9 cellular contexts compared by ENCODE assay signal in the genomic region with DNA sequence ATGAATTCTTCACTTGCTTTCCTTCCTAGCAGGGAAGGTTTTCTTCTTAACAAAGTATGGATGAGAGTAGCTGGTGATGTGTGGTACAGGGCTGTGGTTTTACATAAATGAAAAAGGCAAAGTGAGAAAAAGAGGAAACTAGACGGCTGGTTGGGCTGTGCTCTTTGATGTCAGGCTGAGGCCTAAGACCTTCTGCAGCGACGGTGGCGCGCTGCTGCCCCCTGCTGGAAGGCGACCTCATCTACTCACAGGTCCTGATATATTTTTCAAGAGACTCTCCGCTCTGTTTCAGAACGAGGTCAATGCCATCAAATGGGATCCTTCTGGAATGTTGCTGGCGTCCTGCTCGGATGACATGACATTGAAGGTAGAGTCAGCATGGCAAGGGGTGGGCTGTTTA.
DNase-seq lines count a peak whose midpoint lies in the region; ATAC-seq, FAIRE-seq and TF ChIP-seq lines count a peak whose summit lies in the region.
"Had no signal": no experiment of that assay in that cellular context is flagged by ENCODE, and none has a peak within 500 bp of the region (broad histone marks: within the 10 kb centered on the region; RNA-seq: fewer than 3 reads in every experiment).

No MANE protein-coding gene starts in this region.

- no peaks in the 10 kb centered on the region for H3K36me3 ChIP-seq in HepG2 (replicated peaks in 1 of 2; ENCODE audit: control insufficient read depth in 1 of 2, insufficient read depth in 2 of 2, low read length in 2 of 2)
- H3K36me3 ChIP-seq: suprapubic skin had no signal

- peak; percentile 51 for FAIRE-seq in HepG2 (lab: Jason Lieb, UNC)

- TF ChIP-seq RAD21 in HepG2 (CRISPR knock-in tag; IDR thresholded peaks at IDR 0.05): peak; percentile 63

- H3K27ac Mint-ChIP-seq in activated T-helper 1 cell treated with anti-CD3 and anti-CD28 coated beads, Interleukin-12 subunit alpha, Interleukin-12 subunit beta, Interleukin-2, Interleukin-4 antibody, amounts not matched to agents 30 ng/mL and 10 ng/mL and 1 ng/mL, durations not matched to agents 14 hours and 24 hours and 36 hours: no peak overlapping the region

- no peaks in the 10 kb centered on the region for H4K20me1 ChIP-seq in HepG2 (ENCODE audit: insufficient read depth, low read length)

- H3K4me3 Mint-ChIP-seq in activated T-helper 1 cell treated with anti-CD3 and anti-CD28 coated beads, Interleukin-12 subunit alpha, Interleukin-12 subunit beta, Interleukin-2, Interleukin-4 antibody, amounts not matched to agents 30 ng/mL and 10 ng/mL and 1 ng/mL, durations not matched to agents 14 hours and 24 hours and 36 hours: no peak overlapping the region

- H3K9me3 Mint-ChIP-seq in activated T-helper 1 cell treated with anti-CD3 and anti-CD28 coated beads, Interleukin-12 subunit alpha, Interleukin-12 subunit beta, Interleukin-2, Interleukin-4 antibody, amounts not matched to agents 30 ng/mL and 10 ng/mL and 1 ng/mL, durations not matched to agents 14 hours and 24 hours and 36 hours: no peaks in the 10 kb centered on the region

- BruUV-seq in HepG2 (replicated peaks; lab: Mats Ljungman, UMichigan): no TSS peak

- ATAC-seq in GM19372 (IDR thresholded peaks at IDR 0.05; ENCODE audit: low read depth, unreplicated experiment): peak; percentile 97
- ATAC-seq in HepG2: peak; percentile 93

- H3K4me1 Mint-ChIP-seq in activated T-helper 1 cell treated with anti-CD3 and anti-CD28 coated beads, Interleukin-12 subunit alpha, Interleukin-12 subunit beta, Interleukin-2, Interleukin-4 antibody, amounts not matched to agents 30 ng/mL and 10 ng/mL and 1 ng/mL, durations not matched to agents 14 hours and 24 hours and 36 hours (ENCODE audit: low read depth): peaks cover 7% of the 10 kb centered on the region

- TF ChIP-seq CTCF in LNCAP (IDR thresholded peaks at IDR 0.05) (peak; percentile 56; the same call in 1 of the 2 replicates), HepG2 (CRISPR knock-in tag; IDR thresholded peaks at IDR 0.05) (peak; percentile 78)

- in situ Hi-C loops in HepG2 (cut with HindIII; ENCODE audit: extremely low pct_ligation_motif_present, low pct_unique_long_range_greater_than_20kb): loop anchor here (5.0 kb wide), 1 partner anchor 118 kb away; no protein-coding TSS in a partner anchor

- no peak overlapping the region for H3K9ac ChIP-seq in HepG2 (ENCODE audit: insufficient read depth, low read depth, low read length)

- H3K9me3 ChIP-seq in HepG2 (ENCODE audit: low read length): no peaks in the 10 kb centered on the region
- H3K9me3 ChIP-seq: suprapubic skin had no signal

- no peak for TF ChIP-seq EP300 in HepG2 (IDR thresholded peaks at IDR 0.05; ENCODE audit: low read depth in 2 of 2, low read length in 2 of 2)
- no peak for TF ChIP-seq EP300 in HepG2 (CRISPR knock-in tag; IDR thresholded peaks at IDR 0.05; ENCODE audit: borderline replicate concordance)

- H3K36me3 Mint-ChIP-seq in activated T-helper 1 cell treated with anti-CD3 and anti-CD28 coated beads, Interleukin-12 subunit alpha, Interleukin-12 subunit beta, Interleukin-2, Interleukin-4 antibody, amounts not matched to agents 30 ng/mL and 10 ng/mL and 1 ng/mL, durations not matched to agents 14 hours and 24 hours and 36 hours (ENCODE audit: low read depth): no peaks in the 10 kb centered on the region

- peak; percentile 63 for DNase-seq in activated T-helper 1 cell treated with anti-CD3 and anti-CD28 coated beads, Interleukin-12 subunit alpha, Interleukin-12 subunit beta, Interleukin-2, Interleukin-4 antibody, amounts not matched to agents 30 ng/mL and 10 ng/mL and 1 ng/mL, durations not matched to agents 14 hours and 24 hours and 36 hours (ENCODE audit: low spot score)
- DNase-seq in HepG2 (ENCODE audit: low spot score) (peak; percentile 37), NCI-H345 (lab: John Stamatoyannopoulos, UW) (no peak), GOT3 (lab: John Stamatoyannopoulos, UW) (no peak), DMS153 treated with DMSO at 0.1 percent for 48 hours (lab: John Stamatoyannopoulos, UW; ENCODE audit: unreplicated experiment) (no peak), iPS-NIHi7 (ENCODE audit: extremely low spot score) (no peak)

- H3K27ac ChIP-seq in HepG2 (ENCODE audit: extremely low read length, insufficient read depth, low read length): no peak overlapping the region
- H3K27ac ChIP-seq: suprapubic skin had no signal

- peaks cover 2% of the 10 kb centered on the region for H3K27me3 Mint-ChIP-seq in activated T-helper 1 cell treated with anti-CD3 and anti-CD28 coated beads, Interleukin-12 subunit alpha, Interleukin-12 subunit beta, Interleukin-2, Interleukin-4 antibody, amounts not matched to agents 30 ng/mL and 10 ng/mL and 1 ng/mL, durations not matched to agents 14 hours and 24 hours and 36 hours (ENCODE audit: insufficient read depth)

- 0% methylated on average over 1 of the region's 10 CpGs for WGBS in HepG2 (ENCODE audit: low lambda C conversion rate)

- H3K4me3 ChIP-seq in HepG2 (replicated peaks in 1 of 3; ENCODE audit: insufficient read depth in 1 of 3, low read depth in 2 of 3, low read length in 3 of 3): no peak overlapping the region
- H3K4me3 ChIP-seq: suprapubic skin had no signal

- no peaks in the 10 kb centered on the region for H3K27me3 ChIP-seq in HepG2 (ENCODE audit: control insufficient read depth in 1 of 2, insufficient read depth in 2 of 2, low read length in 2 of 2)
- H3K27me3 ChIP-seq: suprapubic skin had no signal

- no peak for TF ChIP-seq POLR2A in HepG2 (IDR thresholded peaks at IDR 0.05; ENCODE audit: insufficient read depth in 1 of 2, low read depth in 2 of 2, low read length in 2 of 2)

- H3K4me2 ChIP-seq in HepG2 (ENCODE audit: low read depth, low read length): no peak overlapping the region

- CTCF ChIA-PET in HepG2 (lab: Yijun Ruan, JAX; ENCODE audit: low intra/inter-chr PET ratio, low total read pairs): interaction anchor here (1.9 kb wide), 1 partner anchor 121 kb away, joined by 36 read pairs; no protein-coding TSS in a partner anchor

- peaks cover 4% of the 10 kb centered on the region for H3K4me1 ChIP-seq in HepG2 (ENCODE audit: insufficient read depth, low read length)
- H3K4me1 ChIP-seq: suprapubic skin had no signal

- no peak overlapping the region for H2AFZ ChIP-seq in HepG2 (ENCODE audit: low read length)

- intact Hi-C loops in activated T-helper 1 cell treated with anti-CD3 and anti-CD28 coated beads, Interleukin-12 subunit alpha, Interleukin-12 subunit beta, Interleukin-2, Interleukin-4 antibody, amounts not matched to agents 30 ng/mL and 10 ng/mL and 1 ng/mL, durations not matched to agents 14 hours and 24 hours and 36 hours (cut with micrococcal nuclease): loop anchor here (1.0 kb wide), 1 partner anchor 121 kb away; no protein-coding TSS in a partner anchor
- intact Hi-C loops in HepG2 (cut with micrococcal nuclease; ENCODE audit: unreplicated experiment): loop anchor here (1.0 to 2.0 kb wide), 2 partner anchors 69 to 121 kb away; no protein-coding TSS in a partner anchor

- no peaks in the 10 kb centered on the region for H3K79me2 ChIP-seq in HepG2 (ENCODE audit: insufficient read depth, low read length)

- POLR2A ChIA-PET in HepG2 (lab: Yijun Ruan, JAX): no interaction called here

TF ChIP-seq in HepG2, 621 proteins besides CTCF, POLR2A, EP300 and RAD21:
- TF ChIP-seq ZFX (CRISPR knock-in tag; IDR thresholded peaks at IDR 0.05; ENCODE audit: low read depth): peak; percentile 43
- TF ChIP-seq IRX3 (CRISPR knock-in tag; IDR thresholded peaks at IDR 0.05; ENCODE audit: borderline replicate concordance, low read depth): no peak
- TF ChIP-seq, protein P1, sequence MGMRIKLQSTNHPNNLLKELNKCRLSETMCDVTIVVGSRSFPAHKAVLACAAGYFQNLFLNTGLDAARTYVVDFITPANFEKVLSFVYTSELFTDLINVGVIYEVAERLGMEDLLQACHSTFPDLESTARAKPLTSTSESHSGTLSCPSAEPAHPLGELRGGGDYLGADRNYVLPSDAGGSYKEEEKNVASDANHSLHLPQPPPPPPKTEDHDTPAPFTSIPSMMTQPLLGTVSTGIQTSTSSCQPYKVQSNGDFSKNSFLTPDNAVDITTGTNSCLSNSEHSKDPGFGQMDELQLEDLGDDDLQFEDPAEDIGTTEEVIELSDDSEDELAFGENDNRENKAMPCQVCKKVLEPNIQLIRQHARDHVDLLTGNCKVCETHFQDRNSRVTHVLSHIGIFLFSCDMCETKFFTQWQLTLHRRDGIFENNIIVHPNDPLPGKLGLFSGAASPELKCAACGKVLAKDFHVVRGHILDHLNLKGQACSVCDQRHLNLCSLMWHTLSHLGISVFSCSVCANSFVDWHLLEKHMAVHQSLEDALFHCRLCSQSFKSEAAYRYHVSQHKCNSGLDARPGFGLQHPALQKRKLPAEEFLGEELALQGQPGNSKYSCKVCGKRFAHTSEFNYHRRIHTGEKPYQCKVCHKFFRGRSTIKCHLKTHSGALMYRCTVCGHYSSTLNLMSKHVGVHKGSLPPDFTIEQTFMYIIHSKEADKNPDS (CRISPR knock-in tag; IDR thresholded peaks at IDR 0.05): no peak
- peak; percentile 71 for TF ChIP-seq SMC3 (IDR thresholded peaks at IDR 0.05; ENCODE audit: low read length)

Comparison
In these comparisons a context has a peak if more than half of its experiments do, and no peak if none do; other contexts are left out.
1. DNase-seq: peak in activated T-helper 1 cell treated with anti-CD3 and anti-CD28 coated beads, Interleukin-12 subunit alpha, Interleukin-12 subunit beta, Interleukin-2, Interleukin-4 antibody, amounts not matched to agents 30 ng/mL and 10 ng/mL and 1 ng/mL, durations not matched to agents 14 hours and 24 hours and 36 hours (single experiment) and HepG2 (single experiment); none in NCI-H345 (single experiment), GOT3 (single experiment), DMS153 treated with DMSO at 0.1 percent for 48 hours (single experiment) and iPS-NIHi7 (single experiment).